In genomic region chr1:180901221-180901990, GRCh38 we compare ENCODE assay signal across 22 cellular contexts. TPM values are rescaled to one million over a fixed set of nuclear protein-coding genes. Genes with fewer than 3 reads are reported as not detected.
DNase-seq lines count a peak whose midpoint lies in the region; ATAC-seq and TF ChIP-seq lines count a peak whose summit lies in the region.
"Had no signal": no experiment of that assay in that cellular context is flagged by ENCODE, and none has a peak within 500 bp of the region (broad histone marks: within the 10 kb centered on the region; RNA-seq: fewer than 3 reads in every experiment).

No MANE protein-coding gene starts in this region.

- WGBS in esophagus muscularis mucosa = 82% methylated on average over 11 of the region's 11 CpGs

- no peaks in the 10 kb centered on the region for H3K4me1 ChIP-seq in A673 (ENCODE audit: insufficient read depth, low read length, poor library complexity, severe bottlenecking)
- no peaks in the 10 kb centered on the region for H3K4me1 ChIP-seq in esophagus muscularis mucosa

- no peaks in the 10 kb centered on the region for H3K27me3 ChIP-seq in A673 (replicated peaks; ENCODE audit: insufficient read depth, low read depth, low read length, poor library complexity)
- peaks cover 0 to 7% (median 0%) of the 10 kb centered on the region in 4 donors for H3K27me3 ChIP-seq in esophagus muscularis mucosa

- H3K9me3 ChIP-seq in A673 (ENCODE audit: low read depth, low read length, poor library complexity, severe bottlenecking) = no peaks in the 10 kb centered on the region
- H3K9me3 ChIP-seq in esophagus muscularis mucosa = no peaks in the 10 kb centered on the region

- no peak overlapping the region for H3K4me3 ChIP-seq in A673 (ENCODE audit: low read depth, low read length, poor library complexity, severe bottlenecking)
- H3K4me3 ChIP-seq in Jurkat, Clone E6-1 (ENCODE audit: low read length) = no peak overlapping the region
- no peak overlapping the region for H3K4me3 ChIP-seq in esophagus muscularis mucosa
- H3K4me3 ChIP-seq: GM23338, SK-N-MC had no signal

- no peak for ATAC-seq in GM21737 (IDR thresholded peaks at IDR 0.05; ENCODE audit: unreplicated experiment)
- ATAC-seq: GM23338 had no signal

- intact Hi-C loops in A673 (cut with micrococcal nuclease; ENCODE audit: unreplicated experiment) = no loop called here
- intact Hi-C loops in esophagus muscularis mucosa (cut with DNase I) = no loop called here

- no peak for TF ChIP-seq EP300 in esophagus muscularis mucosa (IDR thresholded peaks at IDR 0.05)

- H3K27ac ChIP-seq in A673 (ENCODE audit: low read depth, low read length, poor library complexity, severe bottlenecking) = no peak overlapping the region
- no peak overlapping the region for H3K27ac ChIP-seq in esophagus muscularis mucosa (replicated peaks in 1 of 4)
- H3K27ac ChIP-seq: RWPE1, SK-N-MC had no signal

- peak; percentile 34 for DNase-seq in NCI-H82 (lab: John Stamatoyannopoulos, UW)
- no peak for DNase-seq in NCI-H82 treated with DMSO at 0.1 percent for 48 hours (lab: John Stamatoyannopoulos, UW; ENCODE audit: unreplicated experiment)
- peak; percentile 45 for DNase-seq in A673 (ENCODE audit: low spot score)
- DNase-seq in Jurkat, Clone E6-1 (ENCODE audit: low read depth, low spot score) = peak; percentile 32
- DNase-seq in esophagus muscularis mucosa (ENCODE audit: extremely low spot score) = peak; percentile 55
- DNase-seq in NCI-H1930 (lab: John Stamatoyannopoulos, UW) = no peak
- DNase-seq in HuH-7 (ENCODE audit: low spot score) = no peak
- DNase-seq: CD4-positive, CD25-positive, alpha-beta regulatory T cell; HCEC 1CT; IMR-90; Karpas-422; NCI-H1417 treated with DMSO at 0.1 percent for 48 hours; NCI-H187; NCI-H2171; NCI-H345; NCI-H524; NK-92 treated with Interleukin-12 subunit alpha and Interleukin-12 subunit beta, amount 100 ng/mL, for 24 hours; SHP77 treated with DMSO at 0.1 percent for 48 hours had no signal

- POLR2A ChIA-PET in A673 (lab: Charles Lee; ENCODE audit: low non-redundant PET) = no interaction called here

- TF ChIP-seq POLR2A in esophagus muscularis mucosa (IDR thresholded peaks at IDR 0.05; ENCODE audit: low read depth) = no peak

- BruUV-seq in A673 (replicated peaks; lab: Mats Ljungman, UMichigan) = no TSS peak

- TF ChIP-seq CTCF in A673 (conservative IDR thresholded peaks at IDR 0.05; ENCODE audit: low read depth, low read length) (no peak), esophagus muscularis mucosa (IDR thresholded peaks at IDR 0.05) (no peak)

- H3K36me3 ChIP-seq in A673 (ENCODE audit: insufficient read depth, low read length, poor library complexity, severe bottlenecking) (no peaks in the 10 kb centered on the region), esophagus muscularis mucosa (no peaks in the 10 kb centered on the region)

- CTCF ChIA-PET in A673 (lab: Charles Lee) = interaction anchor here (0.5 kb wide), 2 partner anchors 25 to 408 kb away, joined by 3 read pairs; no protein-coding TSS in a partner anchor

RNA-seq across cellular contexts. Expression of gene KIAA1614, which starts 11.3 kb away (rescaled TPM):
- total RNA-seq in A673 (2021) (0.67 and 0.94 TPM in 2 replicates), esophagus muscularis mucosa (10 to 100 TPM; 15.4 to 30.0 (median 17.4) TPM)
- polyA plus RNA-seq in Jurkat, Clone E6-1 (2012; ENCODE audit: insufficient read depth, insufficient read length) = 0.38 TPM

Comparison
In these comparisons a context has a peak if more than half of its experiments do, and no peak if none do; other contexts are left out.
1. DNase-seq: peak in NCI-H82 (single experiment), A673 (single experiment), Jurkat, Clone E6-1 (single experiment) and esophagus muscularis mucosa (single experiment); none in NCI-H82 treated with DMSO at 0.1 percent for 48 hours (single experiment), NCI-H1930 (0 of 2) and HuH-7 (single experiment).